In genomic region chr15:35547775-35548364, GRCh38 we compare ENCODE assay signal across 18 cellular contexts. TPM values are rescaled to one million over a fixed set of nuclear protein-coding genes. Genes with fewer than 3 reads are reported as not detected.
DNase-seq lines count a peak whose midpoint lies in the region; ATAC-seq and TF ChIP-seq lines count a peak whose summit lies in the region.
"Had no signal": no experiment of that assay in that cellular context is flagged by ENCODE, and none has a peak within 500 bp of the region (broad histone marks: within the 10 kb centered on the region; RNA-seq: fewer than 3 reads in every experiment).

No MANE protein-coding gene starts in this region.

- H3K36me3 Mint-ChIP-seq in neural crest cell (ENCODE audit: low read depth), result peaks cover 3% of the 10 kb centered on the region
- H3K36me3 Mint-ChIP-seq in naive thymus-derived CD8-positive, alpha-beta T cell, result peaks cover 0 to 2% (median 0%) of the 10 kb centered on the region in 3 donors
- H3K36me3 Mint-ChIP-seq: CD14-positive monocyte had no signal

- H3K27ac Mint-ChIP-seq in neural crest cell (ENCODE audit: unreplicated experiment), result peak overlapping the region; percentile 85
- H3K27ac Mint-ChIP-seq in naive thymus-derived CD8-positive, alpha-beta T cell, result peak overlapping the region in 2 of 10 donors; percentile 6 to 98
- H3K27ac Mint-ChIP-seq: activated CD4-positive, alpha-beta memory T cell treated with anti-CD3 and anti-CD28 coated beads, Interleukin-2, amount 10 ng/mL, durations not matched to agents 7 days and 5 days; CD14-positive monocyte had no signal

- H3K27me3 Mint-ChIP-seq in neural crest cell (ENCODE audit: low read depth), result no peaks in the 10 kb centered on the region
- peaks cover 0 to 2% (median 0%) of the 10 kb centered on the region in 5 donors for H3K27me3 Mint-ChIP-seq in naive thymus-derived CD8-positive, alpha-beta T cell
- H3K27me3 Mint-ChIP-seq: activated CD4-positive, alpha-beta memory T cell treated with anti-CD3 and anti-CD28 coated beads, Interleukin-2, amount 10 ng/mL, durations not matched to agents 7 days and 5 days had no signal

- POLR2A ChIA-PET in naive thymus-derived CD8-positive, alpha-beta T cell (lab: Charles Lee), result no interaction called here

- no peaks in the 10 kb centered on the region for H3K27me3 ChIP-seq in ascending aorta
- H3K27me3 ChIP-seq: vagina had no signal

- DNase-seq in ELF-1 (ENCODE audit: low read depth, low spot score) (peak; percentile 92), NB4 (ENCODE audit: low read depth) (peak; percentile 1), iPS DF 19.7 (ENCODE audit: low read depth, low spot score) (peak; percentile 91), neural crest cell (ENCODE audit: low read depth, low spot score) (peak; percentile 6), ascending aorta (ENCODE audit: low spot score in 2 of 2) (no peak), kidney tubule cell (ENCODE audit: low spot score) (no peak)
- no peak for DNase-seq in naive thymus-derived CD8-positive, alpha-beta T cell
- DNase-seq: activated CD4-positive, alpha-beta memory T cell treated with anti-CD3 and anti-CD28 coated beads, Interleukin-2, amount 10 ng/mL, durations not matched to agents 7 days and 5 days; activated naive CD4-positive, alpha-beta T cell treated with Interleukin-2 at 50 U/mL for 16 hours; activated T-cell treated with anti-CD3 and anti-CD28 coated beads, Interleukin-2, amount 50 U/mL, for 1 hour; DMS53; NCI-H1417; Right ventricle myocardium superior; stimulated activated CD8-positive, alpha-beta memory T cell treated with anti-CD3 and anti-CD28 coated beads, Interleukin-4, amount 100 ng/mL, for 48 hours had no signal

- TF ChIP-seq CTCF in NB4 (IDR thresholded peaks at IDR 0.05; ENCODE audit: low read depth, low read length) (no peak), neural crest cell (conservative IDR thresholded peaks at IDR 0.05) (no peak), ascending aorta (IDR thresholded peaks at IDR 0.05) (no peak)

- peaks cover 0 to 13% of the 10 kb centered on the region in 2 donors for H3K4me1 ChIP-seq in ascending aorta

- H3K4me3 Mint-ChIP-seq in neural crest cell, result peak overlapping the region; percentile 98
- peak overlapping the region in 1 of 10 donors; percentile 13 for H3K4me3 Mint-ChIP-seq in naive thymus-derived CD8-positive, alpha-beta T cell
- H3K4me3 Mint-ChIP-seq: CD14-positive monocyte had no signal

- intact Hi-C loops in ascending aorta (cut with DNase I), result loop anchor here (2.0 to 5.0 kb wide), 2 partner anchors 74 to 143 kb away; no protein-coding TSS in a partner anchor

- H3K9me3 ChIP-seq in ascending aorta, result no peaks in the 10 kb centered on the region
- H3K9me3 ChIP-seq: vagina had no signal

- no peak overlapping the region for H3K27ac ChIP-seq in ascending aorta
- H3K27ac ChIP-seq: vagina, VCaP had no signal

- H3K4me1 Mint-ChIP-seq in neural crest cell, result peaks cover 38% of the 10 kb centered on the region
- peaks cover 15 to 32% (median 23%) of the 10 kb centered on the region in 4 donors for H3K4me1 Mint-ChIP-seq in naive thymus-derived CD8-positive, alpha-beta T cell

- H3K36me3 ChIP-seq in ascending aorta, result no peaks in the 10 kb centered on the region
- H3K36me3 ChIP-seq: vagina had no signal

- ATAC-seq in HG02763 (IDR thresholded peaks at IDR 0.05; ENCODE audit: unreplicated experiment), result no peak
- no peak for ATAC-seq in naive thymus-derived CD8-positive, alpha-beta T cell

- TF ChIP-seq POLR2A in NB4 (IDR thresholded peaks at IDR 0.05; ENCODE audit: extremely low read depth, insufficient read length), result no peak

- H3K9me3 Mint-ChIP-seq in neural crest cell, result peaks cover 2% of the 10 kb centered on the region
- H3K9me3 Mint-ChIP-seq in naive thymus-derived CD8-positive, alpha-beta T cell, result no peaks in the 10 kb centered on the region
- H3K9me3 Mint-ChIP-seq: activated CD4-positive, alpha-beta memory T cell treated with anti-CD3 and anti-CD28 coated beads, Interleukin-2, amount 10 ng/mL, durations not matched to agents 7 days and 5 days; CD14-positive monocyte had no signal

- H3K4me3 ChIP-seq in NB4 (ENCODE audit: low read depth, low read length) (no peak overlapping the region), ascending aorta (no peak overlapping the region)
- H3K4me3 ChIP-seq: vagina had no signal

RNA-seq across cellular contexts. Expression of gene DPH6, which starts 1.9 kb away (rescaled TPM):
- 18.0 and 20.1 TPM in 2 replicates for total RNA-seq in neural crest cell
- 9.0 TPM for total RNA-seq in ascending aorta
- 10 to 100 TPM; 11.7 to 14.8 TPM for total RNA-seq in naive thymus-derived CD8-positive, alpha-beta T cell
- 10 to 100 TPM; 16.9 to 26.9 (median 22.1) TPM for polyA plus RNA-seq in naive thymus-derived CD8-positive, alpha-beta T cell

Comparison
In these comparisons a context has a peak if more than half of its experiments do, and no peak if none do; other contexts are left out.
1. DNase-seq: peak in ELF-1 (single experiment), NB4 (single experiment), iPS DF 19.7 (single experiment) and neural crest cell (single experiment); none in ascending aorta (0 of 2), kidney tubule cell (single experiment) and naive thymus-derived CD8-positive, alpha-beta T cell (0 of 10).